1 cellular context compared by ENCODE assay signal in the genomic region with DNA sequence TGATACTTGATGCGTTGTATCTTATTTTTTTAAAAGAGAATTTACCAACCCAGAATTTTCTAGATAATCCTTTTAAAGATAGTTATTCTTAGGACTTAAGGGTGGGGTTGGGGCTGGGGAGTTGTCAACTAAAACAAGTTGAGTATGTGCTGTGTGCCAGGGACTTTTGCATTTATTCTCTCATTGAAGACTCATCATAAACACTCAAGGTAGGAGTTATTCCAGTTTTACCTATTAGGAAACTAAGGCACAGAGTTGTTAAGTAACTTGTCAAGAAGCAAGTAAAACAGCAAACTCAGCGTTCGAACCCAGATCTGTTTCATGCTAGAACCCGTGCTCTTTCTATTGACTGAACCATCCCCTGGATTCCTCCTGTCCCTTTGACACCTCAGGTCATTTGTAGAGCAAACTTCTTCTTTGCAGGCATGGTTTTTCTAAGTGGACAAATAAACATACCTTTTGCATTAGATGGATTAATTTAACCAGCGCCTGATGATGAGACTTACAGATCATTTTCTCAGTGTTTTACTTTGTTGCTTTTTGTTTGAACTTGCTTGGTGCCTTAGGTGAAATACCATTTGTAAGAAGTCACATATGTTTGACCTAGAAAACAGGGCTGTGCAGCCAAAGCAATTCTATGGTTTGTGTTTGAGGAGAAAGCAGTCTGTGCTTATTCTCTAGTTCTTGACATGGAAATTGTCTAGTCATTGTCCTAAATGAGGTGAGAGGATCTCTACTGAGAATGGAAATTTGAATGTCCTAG.
TF ChIP-seq lines count a peak whose summit lies in the region.

No MANE protein-coding gene starts in this region.

TF ChIP-seq in SK-N-SH, 30 proteins besides CTCF, POLR2A, EP300 and RAD21 (continued from another document):
- TF ChIP-seq EZH2phosphoT487 (IDR thresholded peaks at IDR 0.05; ENCODE audit: borderline replicate concordance, low read depth) (no peak), GABPA (IDR thresholded peaks at IDR 0.05; ENCODE audit: low read depth) (no peak), MEF2A (IDR thresholded peaks at IDR 0.05; ENCODE audit: borderline replicate concordance, low read depth) (no peak)
- TF ChIP-seq, protein P1, sequence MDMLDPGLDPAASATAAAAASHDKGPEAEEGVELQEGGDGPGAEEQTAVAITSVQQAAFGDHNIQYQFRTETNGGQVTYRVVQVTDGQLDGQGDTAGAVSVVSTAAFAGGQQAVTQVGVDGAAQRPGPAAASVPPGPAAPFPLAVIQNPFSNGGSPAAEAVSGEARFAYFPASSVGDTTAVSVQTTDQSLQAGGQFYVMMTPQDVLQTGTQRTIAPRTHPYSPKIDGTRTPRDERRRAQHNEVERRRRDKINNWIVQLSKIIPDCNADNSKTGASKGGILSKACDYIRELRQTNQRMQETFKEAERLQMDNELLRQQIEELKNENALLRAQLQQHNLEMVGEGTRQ (IDR thresholded peaks at IDR 0.05; ENCODE audit: borderline replicate concordance, low read depth, low read length) = no peak
